In genomic region chr16:30113031-30113710, GRCh38 we compare ENCODE assay signal across 9 cellular contexts. TPM values are rescaled to one million over a fixed set of nuclear protein-coding genes. Genes with fewer than 3 reads are reported as not detected.
DNase-seq lines count a peak whose midpoint lies in the region; ATAC-seq and TF ChIP-seq lines count a peak whose summit lies in the region.
"Had no signal": no experiment of that assay in that cellular context is flagged by ENCODE, and none has a peak within 500 bp of the region (broad histone marks: within the 10 kb centered on the region; RNA-seq: fewer than 3 reads in every experiment).

GDPD3 (minus strand) TSS chr16:30113537; CDS start chr16:30113478, 59 bp downstream.

- peak within 1 kb of the TSS; percentile 62 for H3K4me2 ChIP-seq in mammary epithelial cell (ENCODE audit: insufficient read depth, low read depth, low read length)

- no peak for TF ChIP-seq POLR2A in vagina (IDR thresholded peaks at IDR 0.05)

- H2AFZ ChIP-seq in mammary epithelial cell (ENCODE audit: low read depth, low read length): no peak within 1 kb of the TSS

- H4K20me1 ChIP-seq in mammary epithelial cell (ENCODE audit: insufficient read depth, low read length): no peaks in the 10 kb centered on the region

- dilution Hi-C loops in mammary epithelial cell (cut with HindIII; ENCODE audit: low sequenced_read_pairs): no loop called here

- H3K4me3 ChIP-seq in AG04450 (ENCODE audit: low read depth, low read length) (no peak within 1 kb of the TSS), mammary epithelial cell (replicated peaks in 1 of 3; ENCODE audit: insufficient read depth in 1 of 3, low read depth in 2 of 3, low read length in 3 of 3) (no peak within 1 kb of the TSS), mucosa of rectum (ENCODE audit: low read length in 2 of 2) (peak within 1 kb of the TSS; percentile 13 to 49), vagina (no peak within 1 kb of the TSS)
- H3K4me3 ChIP-seq: esophagus muscularis mucosa had no signal

- H3K4me1 ChIP-seq in mammary epithelial cell (ENCODE audit: insufficient read depth, low read length) (peaks cover 20% of the 10 kb centered on the region), mucosa of rectum (ENCODE audit: control insufficient read depth in 2 of 2, insufficient read depth in 2 of 2, low read length in 2 of 2) (peaks cover 46 to 54% of the 10 kb centered on the region in 2 donors), vagina (peaks cover 18% of the 10 kb centered on the region)

- ATAC-seq in HG03521 (IDR thresholded peaks at IDR 0.05; ENCODE audit: unreplicated experiment): no peak

- in situ Hi-C loops in mammary epithelial cell (cut with MboI; ENCODE audit: low sequenced_read_pairs in 2 of 2): no loop called here

- POLR2A ChIA-PET in AG04450 (lab: Yijun Ruan, JAX): no interaction called here

- no peak for TF ChIP-seq CTCF in AG04450 (IDR thresholded peaks at IDR 0.05; ENCODE audit: low read depth, low read length)
- no peak for TF ChIP-seq CTCF in mammary epithelial cell (conservative IDR thresholded peaks at IDR 0.05 in 1 of 2, IDR thresholded peaks at IDR 0.05 in 1 of 2; ENCODE audit: extremely low read depth in 1 of 2, insufficient read depth in 1 of 2, low read depth in 1 of 2, low read length in 2 of 2)
- no peak for TF ChIP-seq CTCF in vagina (IDR thresholded peaks at IDR 0.05)

- H3K36me3 ChIP-seq in mammary epithelial cell (ENCODE audit: insufficient read depth, low read length) (no peaks in the 10 kb centered on the region), mucosa of rectum (ENCODE audit: control insufficient read depth in 2 of 2, insufficient read depth in 2 of 2, low read length in 2 of 2) (peaks cover 37 to 44% of the 10 kb centered on the region in 2 donors), vagina (peaks cover 0 to 70% of the 10 kb centered on the region in 2 donors)

- intact Hi-C loops in mammary epithelial cell (cut with micrococcal nuclease) (no loop called here), vagina (cut with DNase I) (no loop called here)

- peak within 1 kb of the TSS; percentile 21 for H3K27ac ChIP-seq in AG04450 (ENCODE audit: low read depth, low read length)
- no peak within 1 kb of the TSS for H3K27ac ChIP-seq in mammary epithelial cell (ENCODE audit: insufficient read depth, low read depth, low read length)
- H3K27ac ChIP-seq in mucosa of rectum (ENCODE audit: low read depth in 2 of 2, low read length in 2 of 2): peak within 1 kb of the TSS; percentile 86 to 90
- no peak within 1 kb of the TSS for H3K27ac ChIP-seq in vagina

- DNase-seq in AG04450 (ENCODE audit: low read depth, low spot score): no peak
- peak in 46 of 76 experiments; percentile 2 to 54 (median 27) for DNase-seq in HUDEP-2 (lab: John Stamatoyannopoulos, UW; ENCODE audit: unreplicated experiment in 76 of 76)
- peak; percentile 29 for DNase-seq in mammary epithelial cell
- no peak for DNase-seq in NCI-H2029 treated with DMSO at 0.1 percent for 48 hours (lab: John Stamatoyannopoulos, UW)
- no peak for DNase-seq in HCEC 1CT
- DNase-seq in vagina (ENCODE audit: extremely low spot score in 2 of 2): no peak

- H3K27me3 ChIP-seq in AG04450 (ENCODE audit: control insufficient read depth, insufficient read depth, low read length): no peaks in the 10 kb centered on the region
- H3K27me3 ChIP-seq in mammary epithelial cell (ENCODE audit: insufficient read depth, low read length): no peaks in the 10 kb centered on the region
- H3K27me3 ChIP-seq in mucosa of rectum (ENCODE audit: control insufficient read depth in 2 of 2, insufficient read depth in 2 of 2, low read length in 2 of 2): no peaks in the 10 kb centered on the region
- no peaks in the 10 kb centered on the region for H3K27me3 ChIP-seq in vagina
- H3K27me3 ChIP-seq: esophagus muscularis mucosa had no signal

- H3K9me3 ChIP-seq in AG04450 (ENCODE audit: control insufficient read depth, insufficient read depth, low read length) (no peaks in the 10 kb centered on the region), mammary epithelial cell (replicated peaks; ENCODE audit: insufficient read depth, low read length) (no peaks in the 10 kb centered on the region), mucosa of rectum (ENCODE audit: control insufficient read depth in 2 of 2, low read length in 2 of 2) (no peaks in the 10 kb centered on the region), vagina (no peaks in the 10 kb centered on the region)
- H3K9me3 ChIP-seq: esophagus muscularis mucosa had no signal

- CTCF ChIA-PET in AG04450 (lab: Charles Lee) (interaction anchor here (0.5 to 1.8 kb wide), 5 partner anchors 7 to 306 kb away, joined by 3 to 7 read pairs (median 4); partner anchors contain the start of genes TBX6 and YPEL3), mammary epithelial cell (lab: Charles Lee; ENCODE audit: low non-redundant PET) (interaction anchor here (0.6 kb wide), 1 partner anchor 512 kb away, joined by 5 read pairs; no protein-coding TSS in a partner anchor)

- 90% methylated on average over 9 of the region's 20 CpGs for WGBS in mammary epithelial cell (ENCODE audit: low coverage, missing lambda C conversion rate)

- no TSS peak for BruUV-seq in mammary epithelial cell (replicated peaks; lab: Mats Ljungman, UMichigan)

- H3K9ac ChIP-seq in mammary epithelial cell (ENCODE audit: insufficient read depth, low read length) (no peak within 1 kb of the TSS), mucosa of rectum (ENCODE audit: low read depth in 1 of 2, low read length in 2 of 2) (peak within 1 kb of the TSS; percentile 56 to 77)

- no peaks in the 10 kb centered on the region for H3K79me2 ChIP-seq in mammary epithelial cell (ENCODE audit: insufficient read depth, low read length)

RNA-seq across cellular contexts. Expression of gene GDPD3, which starts in this region (rescaled TPM):
- 1.2 and 1.9 TPM in 2 replicates for polyA plus RNA-seq in AG04450 (2011; rRNA removed)
- 0.60 and 2.0 TPM in 2 replicates for polyA minus RNA-seq in AG04450 (2011; rRNA and poly(A)+ RNA removed)
- total RNA-seq in mammary epithelial cell: under 1 TPM; 0.33 to 0.80 TPM
- 0.83 TPM for polyA plus RNA-seq in mammary epithelial cell
- 1.6 TPM for polyA minus RNA-seq in mammary epithelial cell
- 6.9 TPM for total RNA-seq in vagina

Comparison
In these comparisons a context has a peak if more than half of its experiments do, and no peak if none do; other contexts are left out.
1. DNase-seq: peak in HUDEP-2 (46 of 76) and mammary epithelial cell (single experiment); none in AG04450 (single experiment), NCI-H2029 treated with DMSO at 0.1 percent for 48 hours (single experiment), HCEC 1CT (single experiment) and vagina (0 of 2).
2. H3K27ac ChIP-seq: peak in AG04450 (single experiment) and mucosa of rectum (2 of 2); none in mammary epithelial cell (single experiment) and vagina (single experiment).
3. H3K4me3 ChIP-seq: peak in mucosa of rectum (2 of 2); none in AG04450 (single experiment), mammary epithelial cell (0 of 3) and vagina (0 of 2).